Comparison of ENCODE assay signal across 8 cellular contexts in genomic region chr16:58196898-58197313, GRCh38. TPM values are rescaled to one million over a fixed set of nuclear protein-coding genes. Genes with fewer than 3 reads are reported as not detected.
DNase-seq lines count a peak whose midpoint lies in the region; ATAC-seq, FAIRE-seq and TF ChIP-seq lines count a peak whose summit lies in the region.

No MANE protein-coding gene starts in this region.

- peaks cover 0 to 15% of the 10 kb centered on the region in 2 donors for H3K36me3 Mint-ChIP-seq in naive B cell

- H3K23ac ChIP-seq in H1 (ENCODE audit: insufficient read length) = no peak overlapping the region

- no peak overlapping the region for H2BK120ac ChIP-seq in H1 (replicated peaks; ENCODE audit: low read depth, low read length)

- peaks cover 39% of the 10 kb centered on the region; the same call in 1 of the 2 replicates for H3K79me2 ChIP-seq in OCI-LY7 (ENCODE audit: insufficient read depth, low read depth, low read length)
- H3K79me2 ChIP-seq in H1 (ENCODE audit: control insufficient read depth in 1 of 2, insufficient read depth in 2 of 2, low read length in 2 of 2) = peaks cover 6 to 42% of the 10 kb centered on the region in 2 experiments; a peak in 3 of 4 replicates

- no peak for TF ChIP-seq RAD21 in H1 (IDR thresholded peaks at IDR 0.05 in 1 of 2, conservative IDR thresholded peaks at IDR 0.05 in 1 of 2; ENCODE audit: low read depth in 2 of 2, low read length in 2 of 2)

- no peak overlapping the region for H2BK20ac ChIP-seq in H1 (ENCODE audit: low read length)

- POLR2A ChIA-PET in OCI-LY7 (lab: Charles Lee) = interaction anchor here (0.6 to 1.0 kb wide), 3 partner anchors 8 to 48 kb away, joined by 3 read pairs; no protein-coding TSS in a partner anchor
- POLR2A ChIA-PET in H1 (lab: Charles Lee; ENCODE audit: partially characterized antibody) = interaction anchor here (0.6 to 1.8 kb wide), 8 partner anchors 9 to 149 kb away, joined by 3 to 8 read pairs (median 3); partner anchors contain the start of gene CFAP20

- no TSS peak for BruUV-seq in OCI-LY7 (replicated peaks; lab: Mats Ljungman, UMichigan)

- no peak overlapping the region for H4K8ac ChIP-seq in H1 (ENCODE audit: extremely low read depth, insufficient read depth, low read length)

- ATAC-seq in naive B cell (ENCODE audit: low read depth in 2 of 2) (no peak), GM21717 (IDR thresholded peaks at IDR 0.05; ENCODE audit: unreplicated experiment) (no peak)

- TF ChIP-seq EP300 in H1 (IDR thresholded peaks at IDR 0.05; ENCODE audit: borderline replicate concordance in 1 of 2, low read depth in 2 of 2, low read length in 2 of 2) = no peak

- peak overlapping the region; percentile 85 to 95 (median 90) for H3K4me3 Mint-ChIP-seq in naive B cell

- no peaks in the 10 kb centered on the region for H3K9me3 ChIP-seq in OCI-LY7 (ENCODE audit: low read length)
- no peaks in the 10 kb centered on the region for H3K9me3 ChIP-seq in H1 (ENCODE audit: insufficient read depth in 2 of 2, low read depth in 1 of 2, low read length in 1 of 2)

- H3K4ac ChIP-seq in H1 (replicated peaks; ENCODE audit: insufficient read length, low read depth, low read length) = no peak overlapping the region

- no peak overlapping the region for H3K14ac ChIP-seq in H1 (ENCODE audit: insufficient read length)

- no peak overlapping the region for H4K5ac ChIP-seq in H1 (ENCODE audit: insufficient read length, low read depth, low read length)

- H3K36me3 ChIP-seq in OCI-LY7 (ENCODE audit: insufficient read depth, low read length) (peaks cover 45% of the 10 kb centered on the region), H1 (ENCODE audit: control insufficient read depth in 2 of 4, insufficient read depth in 4 of 4, low read length in 3 of 4) (peaks cover 3 to 46% (median 30%) of the 10 kb centered on the region in 4 experiments; a peak in 7 of 8 replicates)

- intact Hi-C loops in OCI-LY7 (cut with micrococcal nuclease; ENCODE audit: unreplicated experiment) = loop anchor here (2.0 to 5.0 kb wide), 2 partner anchors 68 to 170 kb away; partner anchors contain the start of genes CFAP20 and MMP15

- 38% methylated on average over 11 of the region's 11 CpGs; no CpG with 5 or more reads in 1 of the 2 experiments for WGBS in H1 (ENCODE audit: extremely low coverage in 1 of 2, insufficient coverage in 1 of 2, insufficient read length in 1 of 2, insufficient replicate concordance in 2 of 2, low coverage in 1 of 2, low lambda C conversion rate in 2 of 2, missing lambda C conversion rate in 1 of 2), 2 experiments

- no peak for FAIRE-seq in H1 (lab: Jason Lieb, UNC)

- H2AFZ ChIP-seq in OCI-LY7 (ENCODE audit: low read length) = no peak overlapping the region
- H2AFZ ChIP-seq in H1 (ENCODE audit: low read length) = no peak overlapping the region

- H3K9me3 Mint-ChIP-seq in naive B cell = no peaks in the 10 kb centered on the region

- peaks cover 0 to 5% (median 2%) of the 10 kb centered on the region in 4 experiments; a peak in 1 of 7 replicates for H3K27me3 ChIP-seq in H1 (replicated peaks in 1 of 4; ENCODE audit: control insufficient read depth in 3 of 4, extremely low read depth in 1 of 4, insufficient read depth in 3 of 4, low read length in 3 of 4)

- no peak for TF ChIP-seq POLR2A in H1 (IDR thresholded peaks at IDR 0.05; ENCODE audit: control extremely low read depth in 1 of 2, low read depth in 2 of 2, low read length in 2 of 2)

- no peak overlapping the region for H3K18ac ChIP-seq in H1 (ENCODE audit: extremely low read depth, low read length)

- H2AK5ac ChIP-seq in H1 (ENCODE audit: low read depth, low read length) = no peak overlapping the region

- 0 out of 2 replicates have a peak, but pooled peaks have one; percentile 17 for TF ChIP-seq CTCF in OCI-LY7 (conservative IDR thresholded peaks at IDR 0.05; ENCODE audit: low read length)
- no peak for TF ChIP-seq CTCF in H1 (IDR thresholded peaks at IDR 0.05; ENCODE audit: control extremely low read depth in 1 of 3, insufficient read depth in 1 of 3, low read depth in 1 of 3, low read length in 3 of 3)

- H3K56ac ChIP-seq in H1 (replicated peaks; ENCODE audit: insufficient read length, low read depth, low read length) = no peak overlapping the region

- peaks cover 8 to 14% (median 9%) of the 10 kb centered on the region in 3 donors for H3K27me3 Mint-ChIP-seq in naive B cell

- no peak overlapping the region for H2BK15ac ChIP-seq in H1 (ENCODE audit: low read length)

- H2BK5ac ChIP-seq in H1 (ENCODE audit: low read depth, low read length) = no peak overlapping the region

- peak overlapping the region in 4 of 6 donors; percentile 54 to 89 (median 75) for H3K27ac Mint-ChIP-seq in naive B cell

- H4K20me1 ChIP-seq in OCI-LY7 (ENCODE audit: insufficient read depth, low read length) (0 out of 2 replicates have a peak, but pooled peaks cover 3% of the 10 kb centered on the region), H1 (replicated peaks in 1 of 2; ENCODE audit: control insufficient read depth in 1 of 2, insufficient read depth in 2 of 2, low read length in 2 of 2) (peaks cover 0 to 3% of the 10 kb centered on the region in 2 experiments)

- H3K4me1 Mint-ChIP-seq in naive B cell = peaks cover 27 to 45% (median 28%) of the 10 kb centered on the region in 3 donors

- CTCF ChIA-PET in OCI-LY7 (lab: Charles Lee; ENCODE audit: unreplicated experiment) (interaction anchor here (1.0 kb wide), 1 partner anchor 53 kb away, joined by 5 read pairs; a partner anchor contains a TSS), H1 (lab: Charles Lee; ENCODE audit: partially characterized antibody) (interaction anchor here (0.5 to 1.4 kb wide), 8 partner anchors 9 to 179 kb away, joined by 3 to 7 read pairs (median 4); a partner anchor contains a TSS)

- no peak overlapping the region for H4K91ac ChIP-seq in H1 (replicated peaks; ENCODE audit: insufficient read length, low read length)

- H3K9me2 ChIP-seq in OCI-LY7 (ENCODE audit: insufficient read depth, low read length) = no peaks in the 10 kb centered on the region

- peaks cover 11% of the 10 kb centered on the region; the same call in 1 of the 2 replicates for H3K23me2 ChIP-seq in H1 (ENCODE audit: low read depth, low read length)

- no peak overlapping the region for H3K27ac ChIP-seq in OCI-LY7 (ENCODE audit: low read depth, low read length, poor library complexity, severe bottlenecking)
- no peak overlapping the region for H3K27ac ChIP-seq in H1 (ENCODE audit: low read depth, low read length)

- peak overlapping the region; percentile 86 for H3K4me3 ChIP-seq in GM08714 (ENCODE audit: low read length)
- H3K4me3 ChIP-seq in OCI-LY7 (ENCODE audit: low read depth, low read length, poor library complexity, severe bottlenecking) = peak overlapping the region; percentile 81
- H3K4me3 ChIP-seq in H1 (ENCODE audit: extremely low read depth in 1 of 4, insufficient read depth in 2 of 4, low read depth in 3 of 4, low read length in 4 of 4) = peak overlapping the region; percentile 87 to 97 (median 90)

- H3K4me2 ChIP-seq in OCI-LY7 (ENCODE audit: low read length) (peak overlapping the region; percentile 76), H1 (ENCODE audit: insufficient read depth in 1 of 2, low read depth in 2 of 2, low read length in 2 of 2) (peak overlapping the region; percentile 89 to 90)

- H3K9ac ChIP-seq in H1 (replicated peaks in 1 of 4; ENCODE audit: extremely low read depth in 1 of 4, low read depth in 3 of 4, low read length in 3 of 4) = peak overlapping the region in 3 of 4 experiments; percentile 56 to 69 (median 65); a peak in 6 of 7 replicates

- H2BK12ac ChIP-seq in H1 (ENCODE audit: low read depth, low read length) = no peak overlapping the region

- peaks cover 6% of the 10 kb centered on the region for H3K79me1 ChIP-seq in H1 (ENCODE audit: low read depth, low read length)

- H3K4me1 ChIP-seq in OCI-LY7 (ENCODE audit: insufficient read depth, low read length, poor library complexity, severe bottlenecking) (peaks cover 14% of the 10 kb centered on the region), H1 (replicated peaks in 1 of 4; ENCODE audit: control insufficient read depth in 3 of 4, insufficient read depth in 4 of 4, low read length in 3 of 4) (peaks cover 0 to 6% (median 3%) of the 10 kb centered on the region in 4 experiments; a peak in 2 of 7 replicates)

- DNase-seq in OCI-LY7 (ENCODE audit: low spot score) (peak; percentile 21), H1 (ENCODE audit: low read depth in 1 of 2, low spot score in 2 of 2) (no peak), naive B cell (no peak), NCI-H2029 treated with DMSO at 0.1 percent for 48 hours (lab: John Stamatoyannopoulos, UW) (no peak), GM19240 (ENCODE audit: insufficient read length, low spot score) (no peak)
- no peak for DNase-seq in activated effector memory CD4-positive, alpha-beta T cell treated with Interleukin-2 at 50 U/mL for 16 hours

TF ChIP-seq in H1, 55 proteins besides CTCF, POLR2A, EP300 and RAD21:
- TF ChIP-seq E2F6 (IDR thresholded peaks at IDR 0.05) = no peak
- no peak for TF ChIP-seq SIX5 (IDR thresholded peaks at IDR 0.05; ENCODE audit: low read depth, low read length)
- TF ChIP-seq PHF8 (conservative IDR thresholded peaks at IDR 0.05; ENCODE audit: low read depth, low read length) = no peak

RNA-seq across cellular contexts. Expression of gene CSNK2A2, which starts 1.0 kb away (rescaled TPM):
- total RNA-seq in OCI-LY7 (2014; rRNA removed; shearing (Covaris generic)) = 20.6 and 28.7 TPM in 2 replicates
- total RNA-seq in OCI-LY7 (2022) = 105 and 106 TPM in 2 replicates
- total RNA-seq in H1 (2021; fragmentation: NEBNext Ultra II Directional; extraction: Animal tissue kit (Norgen Biotek cat#: 25700)) = 124 and 128 TPM in 2 replicates
- polyA plus RNA-seq in H1 (2011; rRNA removed) (29.4 and 37.9 TPM in 2 replicates), naive B cell (ENCODE audit: low read depth in 6 of 6) (10 to 100 TPM in 3 of 6 donors, 1 to 10 TPM in 3; 5.9 to 12.2 (median 9.9) TPM)
- 37.1 TPM for polyA plus RNA-seq in H1 (2011; cell fraction: cytosol; rRNA removed)
- 33.0 TPM for polyA plus RNA-seq in H1 (2011; cell fraction: nucleus; rRNA removed)
- polyA plus RNA-seq in H1 (2012, experiment 1 of 2) = 59.7 to 79.1 TPM (median 65.0 TPM) in 4 replicates
- polyA plus RNA-seq in H1 (2012, experiment 2 of 2) = 27.6 TPM
- 58.0 TPM for polyA plus RNA-seq in H1 (2013, experiment 1 of 2)
- 54.7 TPM for polyA plus RNA-seq in H1 (2013, experiment 2 of 2)
- 148 and 169 TPM in 2 replicates for polyA minus RNA-seq in H1 (2011; rRNA and poly(A)+ RNA removed)
- polyA minus RNA-seq in H1 (2011; cell fraction: cytosol; rRNA and poly(A)+ RNA removed) = 74.3 TPM
- 97.3 TPM for polyA minus RNA-seq in H1 (2011; cell fraction: nucleus; rRNA and poly(A)+ RNA removed)
